15 cellular contexts compared by ENCODE assay signal in genomic region chr5:76475358-76475757, GRCh38.
"Had no signal": no experiment of that assay in that cellular context is flagged by ENCODE, and none has a peak within 500 bp of the region (broad histone marks: within the 10 kb centered on the region; RNA-seq: fewer than 3 reads in every experiment).

No MANE protein-coding gene starts in this region.

- H3K27me3 ChIP-seq: heart left ventricle, sigmoid colon had no signal

- H3K27ac ChIP-seq: heart left ventricle, sigmoid colon, thoracic aorta had no signal

- DNase-seq: activated CD8-positive, alpha-beta memory T cell treated with anti-CD3 and anti-CD28 coated beads, Interleukin-2, amount 10 ng/mL, durations not matched to agents 7 days and 5 days; activated naive CD4-positive, alpha-beta T cell treated with Interleukin-2 at 50 U/mL for 16 hours; activated naive CD8-positive, alpha-beta T cell treated with anti-CD3 and anti-CD28 coated beads, Interleukin-2, amount 50 U/mL, for 24 hours; activated T-cell treated with anti-CD3 and anti-CD28 coated beads, Interleukin-2, amount 50 U/mL, for 48 hours; effector CD4-positive, alpha-beta T cell; heart left ventricle; kidney glomerular epithelial cell; sigmoid colon; stimulated activated CD4-positive, alpha-beta T cell treated with anti-CD3 and anti-CD28 coated beads, Interleukin-12 subunit alpha, Interleukin-12 subunit beta, amount 100 ng/mL, for 4 hours; stimulated activated CD4-positive, alpha-beta T cell treated with anti-CD3 and anti-CD28 coated beads, Interleukin-4, amount 100 ng/mL, for 1 hour; stimulated activated CD8-positive, alpha-beta memory T cell treated with anti-CD3 and anti-CD28 coated beads, Interleukin-4, amount 100 ng/mL, for 48 hours had no signal

- H3K36me3 ChIP-seq: heart left ventricle, sigmoid colon, thoracic aorta had no signal

- H3K27ac Mint-ChIP-seq: activated CD8-positive, alpha-beta memory T cell treated with anti-CD3 and anti-CD28 coated beads, Interleukin-2, amount 10 ng/mL, durations not matched to agents 7 days and 5 days had no signal

- H3K9me3 Mint-ChIP-seq: nephron had no signal

- H3K4me3 ChIP-seq: heart left ventricle, sigmoid colon, thoracic aorta had no signal

- H3K9me3 ChIP-seq: heart left ventricle, sigmoid colon, thoracic aorta had no signal

- H3K4me1 ChIP-seq: sigmoid colon had no signal

- ATAC-seq: activated CD4-positive, CD25-positive, alpha-beta regulatory T cell treated with anti-CD3 and anti-CD28 coated beads, Interleukin-2, amount 50 U/mL, for 24 hours; activated CD8-positive, alpha-beta memory T cell treated with anti-CD3 and anti-CD28 coated beads, Interleukin-2, amount 10 ng/mL, durations not matched to agents 7 days and 5 days; activated naive CD8-positive, alpha-beta T cell treated with anti-CD3 and anti-CD28 coated beads, Interleukin-2, amount 50 U/mL, for 24 hours; heart left ventricle had no signal

- H3K4me3 Mint-ChIP-seq: activated CD8-positive, alpha-beta memory T cell treated with anti-CD3 and anti-CD28 coated beads, Interleukin-2, amount 10 ng/mL, durations not matched to agents 7 days and 5 days; activated naive CD8-positive, alpha-beta T cell treated with anti-CD3 and anti-CD28 coated beads, Interleukin-2, amount 50 U/mL, for 24 hours; nephron; stimulated activated naive CD8-positive, alpha-beta T cell treated with anti-CD3 and anti-CD28 coated beads, Interleukin-15, Interleukin-2, amounts not matched to agents 100 ng/mL and 50 ng/mL, for 24 hours had no signal

- H3K27me3 Mint-ChIP-seq: activated CD8-positive, alpha-beta memory T cell treated with anti-CD3 and anti-CD28 coated beads, Interleukin-2, amount 10 ng/mL, durations not matched to agents 7 days and 5 days; activated naive CD8-positive, alpha-beta T cell treated with anti-CD3 and anti-CD28 coated beads, Interleukin-2, amount 50 U/mL, for 24 hours; stimulated activated naive CD8-positive, alpha-beta T cell treated with anti-CD3 and anti-CD28 coated beads, Interleukin-15, Interleukin-2, amounts not matched to agents 100 ng/mL and 50 ng/mL, for 24 hours had no signal
